39 cellular contexts compared by ENCODE assay signal in the genomic region with DNA sequence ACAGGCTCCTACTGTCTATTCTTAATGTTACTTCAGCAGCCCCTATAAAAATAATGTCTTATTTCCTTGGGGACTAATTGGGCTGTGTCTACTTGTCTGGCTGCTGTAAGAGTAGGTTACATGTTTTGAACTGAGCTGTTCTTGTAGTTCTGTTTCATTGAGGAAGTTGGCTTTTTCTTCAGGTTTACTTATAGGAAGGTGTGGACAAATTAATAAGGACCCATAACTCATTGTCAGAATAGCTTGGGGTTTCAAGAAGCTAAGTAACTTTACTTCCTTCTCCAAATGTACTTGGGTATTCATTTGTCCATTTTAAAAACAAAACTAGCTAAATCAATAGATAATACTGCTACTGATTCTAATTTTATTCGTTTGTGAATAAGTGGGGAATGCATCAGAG.
"Had no signal": no experiment of that assay in that cellular context is flagged by ENCODE, and none has a peak within 500 bp of the region (broad histone marks: within the 10 kb centered on the region; RNA-seq: fewer than 3 reads in every experiment).

No MANE protein-coding gene starts in this region.

- H3K9me3 ChIP-seq: adrenal gland, ascending aorta, body of pancreas, breast epithelium had no signal

- H3K36me3 Mint-ChIP-seq: activated naive CD4-positive, alpha-beta T cell treated with anti-CD3 and anti-CD28 coated beads, Interleukin-2, amount 10 ng/mL, durations not matched to agents 7 days and 5 days; activated naive CD4-positive, alpha-beta T cell treated with anti-CD3 and anti-CD28 coated beads, Interleukin-2, amount 50 U/mL, for 24 hours; activated naive CD4-positive, alpha-beta T cell treated with anti-CD3 and anti-CD28 coated beads, Interleukin-2, amount 50 U/mL, for 72 hours; activated naive CD8-positive, alpha-beta T cell; activated naive CD8-positive, alpha-beta T cell treated with anti-CD3 and anti-CD28 coated beads for 36 hours; activated naive CD8-positive, alpha-beta T cell treated with anti-CD3 and anti-CD28 coated beads, Interleukin-2, amount 10 ng/mL, durations not matched to agents 7 days and 5 days; brain had no signal

- H3K27me3 ChIP-seq: adrenal gland, ascending aorta, body of pancreas, brain microvascular endothelial cell, breast epithelium, cardiac muscle cell had no signal

- DNase-seq: activated effector memory CD4-positive, alpha-beta T cell treated with anti-CD3 and anti-CD28 coated beads, Interleukin-2, amount 50 U/mL, for 16 hours; activated effector memory CD4-positive, alpha-beta T cell treated with Interleukin-2 at 50 U/mL for 16 hours; activated gamma-delta T cell; activated gamma-delta T cell treated with Interleukin-2 at 50 U/mL for 16 hours; activated naive CD4-positive, alpha-beta T cell; activated naive CD4-positive, alpha-beta T cell treated with anti-CD3 and anti-CD28 coated beads for 36 hours; activated naive CD4-positive, alpha-beta T cell treated with anti-CD3 and anti-CD28 coated beads, Interleukin-2, amount 10 ng/mL, durations not matched to agents 7 days and 5 days; activated naive CD4-positive, alpha-beta T cell treated with anti-CD3 and anti-CD28 coated beads, Interleukin-2, amount 50 U/mL, for 16 hours; activated naive CD4-positive, alpha-beta T cell treated with Interleukin-2 at 50 U/mL for 16 hours; activated naive CD8-positive, alpha-beta T cell treated with anti-CD3 and anti-CD28 coated beads for 36 hours; activated naive CD8-positive, alpha-beta T cell treated with anti-CD3 and anti-CD28 coated beads, Interleukin-2, amount 10 ng/mL, durations not matched to agents 7 days and 5 days; activated naive CD8-positive, alpha-beta T cell treated with anti-CD3 and anti-CD28 coated beads, Interleukin-2, amount 50 U/mL, for 24 hours; activated T-cell treated with anti-CD3 and anti-CD28 coated beads, Interleukin-2, amount 50 U/mL, for 24 hours; activated T-cell treated with anti-CD3 and anti-CD28 coated beads, Interleukin-2, amount 50 U/mL, for 4 hours; activated T-cell treated with anti-CD3 and anti-CD28 coated beads, Interleukin-2, amount 50 U/mL, for 48 hours; activated T-cell treated with anti-CD3 and anti-CD28 coated beads, Interleukin-2, amount 50 U/mL, for 72 hours; adrenal gland; amniotic stem cell; amygdala; anterior cingulate cortex; aorta; body of pancreas; brain microvascular endothelial cell; caudate nucleus; central memory CD4-positive, alpha-beta T cell; cerebellar nuclear complex had no signal

- H3K4me1 Mint-ChIP-seq: activated naive CD4-positive, alpha-beta T cell treated with anti-CD3 and anti-CD28 coated beads, Interleukin-2, amount 10 ng/mL, durations not matched to agents 7 days and 5 days; activated naive CD4-positive, alpha-beta T cell treated with anti-CD3 and anti-CD28 coated beads, Interleukin-2, amount 50 U/mL, for 24 hours; activated naive CD8-positive, alpha-beta T cell treated with anti-CD3 and anti-CD28 coated beads for 36 hours; activated naive CD8-positive, alpha-beta T cell treated with anti-CD3 and anti-CD28 coated beads, Interleukin-2, amount 10 ng/mL, durations not matched to agents 7 days and 5 days; activated naive CD8-positive, alpha-beta T cell treated with anti-CD3 and anti-CD28 coated beads, Interleukin-2, amount 50 U/mL, for 24 hours; activated T-helper 17 cell treated with anti-CD3 and anti-CD28 coated beads, Interleukin-2, amount 50 U/mL, for 72 hours; central memory CD8-positive, alpha-beta T cell had no signal

- H3K9me3 Mint-ChIP-seq: activated naive CD4-positive, alpha-beta T cell treated with anti-CD3 and anti-CD28 coated beads, Interleukin-2, amount 10 ng/mL, durations not matched to agents 7 days and 5 days; activated naive CD4-positive, alpha-beta T cell treated with anti-CD3 and anti-CD28 coated beads, Interleukin-2, amount 50 U/mL, for 24 hours; activated naive CD4-positive, alpha-beta T cell treated with anti-CD3 and anti-CD28 coated beads, Interleukin-2, amount 50 U/mL, for 72 hours; activated naive CD8-positive, alpha-beta T cell treated with anti-CD3 and anti-CD28 coated beads for 36 hours; activated naive CD8-positive, alpha-beta T cell treated with anti-CD3 and anti-CD28 coated beads, Interleukin-2, amount 10 ng/mL, durations not matched to agents 7 days and 5 days; activated naive CD8-positive, alpha-beta T cell treated with anti-CD3 and anti-CD28 coated beads, Interleukin-2, amount 50 U/mL, for 24 hours; activated T-cell treated with anti-CD3 and anti-CD28 coated beads, Interleukin-2, amount 50 U/mL, for 4 hours; activated T-cell treated with anti-CD3 and anti-CD28 coated beads, Interleukin-2, amount 50 U/mL, for 72 hours; activated T-helper 1 cell treated with anti-CD3 and anti-CD28 coated beads, Interleukin-12 subunit alpha, Interleukin-12 subunit beta, Interleukin-2, Interleukin-4 antibody, amounts not matched to agents 30 ng/mL and 10 ng/mL and 1 ng/mL, durations not matched to agents 14 hours and 24 hours and 36 hours; activated T-helper 17 cell treated with anti-CD3 and anti-CD28 coated beads, Interleukin-2, amount 50 U/mL, for 72 hours; central memory CD8-positive, alpha-beta T cell had no signal

- FAIRE-seq: astrocyte, bronchial epithelial cell had no signal

- H3K4me3 ChIP-seq: adrenal gland, ascending aorta, body of pancreas, breast epithelium, cardiac muscle cell had no signal

- H3K27me3 Mint-ChIP-seq: activated naive CD4-positive, alpha-beta T cell treated with anti-CD3 and anti-CD28 coated beads, Interleukin-2, amount 10 ng/mL, durations not matched to agents 7 days and 5 days; activated naive CD4-positive, alpha-beta T cell treated with anti-CD3 and anti-CD28 coated beads, Interleukin-2, amount 50 U/mL, for 24 hours; activated naive CD8-positive, alpha-beta T cell; activated naive CD8-positive, alpha-beta T cell treated with anti-CD3 and anti-CD28 coated beads for 36 hours; activated naive CD8-positive, alpha-beta T cell treated with anti-CD3 and anti-CD28 coated beads, Interleukin-2, amount 10 ng/mL, durations not matched to agents 7 days and 5 days; activated naive CD8-positive, alpha-beta T cell treated with anti-CD3 and anti-CD28 coated beads, Interleukin-2, amount 50 U/mL, for 24 hours; activated T-cell treated with anti-CD3 and anti-CD28 coated beads, Interleukin-2, amount 50 U/mL, for 24 hours; activated T-helper 17 cell treated with anti-CD3 and anti-CD28 coated beads, Interleukin-2, amount 50 U/mL, for 72 hours; brain; central memory CD8-positive, alpha-beta T cell had no signal

- H3K4me1 ChIP-seq: adrenal gland, ascending aorta, body of pancreas, breast epithelium had no signal

- H3K4me3 Mint-ChIP-seq: activated naive CD4-positive, alpha-beta T cell treated with anti-CD3 and anti-CD28 coated beads for 36 hours; activated naive CD4-positive, alpha-beta T cell treated with anti-CD3 and anti-CD28 coated beads, Interleukin-2, amount 10 ng/mL, durations not matched to agents 7 days and 5 days; activated naive CD4-positive, alpha-beta T cell treated with anti-CD3 and anti-CD28 coated beads, Interleukin-2, amount 50 U/mL, for 24 hours; activated naive CD8-positive, alpha-beta T cell; activated naive CD8-positive, alpha-beta T cell treated with anti-CD3 and anti-CD28 coated beads for 36 hours; activated naive CD8-positive, alpha-beta T cell treated with anti-CD3 and anti-CD28 coated beads, Interleukin-2, amount 10 ng/mL, durations not matched to agents 7 days and 5 days; activated naive CD8-positive, alpha-beta T cell treated with anti-CD3 and anti-CD28 coated beads, Interleukin-2, amount 50 U/mL, for 24 hours; activated T-cell treated with anti-CD3 and anti-CD28 coated beads, Interleukin-2, amount 50 U/mL, for 24 hours; activated T-cell treated with anti-CD3 and anti-CD28 coated beads, Interleukin-2, amount 50 U/mL, for 4 hours; activated T-cell treated with anti-CD3 and anti-CD28 coated beads, Interleukin-2, amount 50 U/mL, for 72 hours; activated T-helper 1 cell treated with anti-CD3 and anti-CD28 coated beads, Interleukin-12 subunit alpha, Interleukin-12 subunit beta, Interleukin-2, Interleukin-4 antibody, amounts not matched to agents 30 ng/mL and 10 ng/mL and 1 ng/mL, durations not matched to agents 14 hours and 24 hours and 36 hours; activated T-helper 17 cell treated with anti-CD3 and anti-CD28 coated beads, Interleukin-2, amount 50 U/mL, for 72 hours; brain; central memory CD8-positive, alpha-beta T cell had no signal

- H3K27ac ChIP-seq: adrenal gland, ascending aorta, body of pancreas, brain microvascular endothelial cell, breast epithelium, cardiac muscle cell had no signal

- ATAC-seq: activated naive CD4-positive, alpha-beta T cell treated with anti-CD3 and anti-CD28 coated beads, Interleukin-2, amount 50 U/mL, for 72 hours; activated naive CD8-positive, alpha-beta T cell treated with anti-CD3 and anti-CD28 coated beads, Interleukin-2, amount 50 U/mL, for 24 hours; activated T-cell treated with anti-CD3 and anti-CD28 coated beads, Interleukin-2, amount 50 U/mL, for 4 hours; activated T-cell treated with anti-CD3 and anti-CD28 coated beads, Interleukin-2, amount 50 U/mL, for 72 hours; activated T-helper 17 cell treated with anti-CD3 and anti-CD28 coated beads, Interleukin-2, amount 50 U/mL, for 72 hours; body of pancreas had no signal

- H3K36me3 ChIP-seq: adrenal gland, ascending aorta, brain microvascular endothelial cell, breast epithelium, cardiac muscle cell had no signal

- H3K27ac Mint-ChIP-seq: activated naive CD4-positive, alpha-beta T cell treated with anti-CD3 and anti-CD28 coated beads for 36 hours; activated naive CD4-positive, alpha-beta T cell treated with anti-CD3 and anti-CD28 coated beads, Interleukin-2, amount 10 ng/mL, durations not matched to agents 7 days and 5 days; activated naive CD4-positive, alpha-beta T cell treated with anti-CD3 and anti-CD28 coated beads, Interleukin-2, amount 50 U/mL, for 24 hours; activated naive CD4-positive, alpha-beta T cell treated with anti-CD3 and anti-CD28 coated beads, Interleukin-2, amount 50 U/mL, for 72 hours; activated naive CD8-positive, alpha-beta T cell; activated naive CD8-positive, alpha-beta T cell treated with anti-CD3 and anti-CD28 coated beads for 36 hours; activated naive CD8-positive, alpha-beta T cell treated with anti-CD3 and anti-CD28 coated beads, Interleukin-2, amount 10 ng/mL, durations not matched to agents 7 days and 5 days; activated naive CD8-positive, alpha-beta T cell treated with anti-CD3 and anti-CD28 coated beads, Interleukin-2, amount 50 U/mL, for 24 hours; activated T-cell treated with anti-CD3 and anti-CD28 coated beads, Interleukin-2, amount 50 U/mL, for 24 hours; activated T-cell treated with anti-CD3 and anti-CD28 coated beads, Interleukin-2, amount 50 U/mL, for 72 hours; activated T-helper 1 cell treated with anti-CD3 and anti-CD28 coated beads, Interleukin-12 subunit alpha, Interleukin-12 subunit beta, Interleukin-2, Interleukin-4 antibody, amounts not matched to agents 30 ng/mL and 10 ng/mL and 1 ng/mL, durations not matched to agents 14 hours and 24 hours and 36 hours; activated T-helper 17 cell treated with anti-CD3 and anti-CD28 coated beads, Interleukin-2, amount 50 U/mL, for 72 hours; activated T-helper 2 cell treated with anti-CD3 and anti-CD28 coated beads, Interferon-gamma antibody, Interleukin-2, Interleukin-4, amounts not matched to agents 10 μg/mL and 5 μg/mL and 100 μg/mL, durations not matched to agents 14 hours and 24 hours and 36 hours; brain had no signal
